Comparison of ENCODE assay signal across 2 cellular contexts in genomic region chr13:31927219-31927653, GRCh38.
TF ChIP-seq lines count a peak whose summit lies in the region.

No MANE protein-coding gene starts in this region.

TF ChIP-seq in GM23338, 12 proteins besides CTCF, POLR2A, EP300 and RAD21:
- TF ChIP-seq REST (IDR thresholded peaks at IDR 0.05; ENCODE audit: unreplicated experiment), result no peak
- TF ChIP-seq ZNF331 (CRISPR knock-in tag; IDR thresholded peaks at IDR 0.05; ENCODE audit: low read depth), result no peak
- no peak for TF ChIP-seq POLR2AphosphoS5 (IDR thresholded peaks at IDR 0.05; ENCODE audit: low read depth)
- no peak for TF ChIP-seq EZH2phosphoT487 (IDR thresholded peaks at IDR 0.05; ENCODE audit: unreplicated experiment)
- TF ChIP-seq JUNB (IDR thresholded peaks at IDR 0.05; ENCODE audit: unreplicated experiment), result no peak
TF ChIP-seq in GM23338: peak in this region for 0.

TF ChIP-seq in H1, 55 proteins besides CTCF, POLR2A, EP300 and RAD21 (continued from another document):
- TF ChIP-seq TBP (IDR thresholded peaks at IDR 0.05; ENCODE audit: low read depth, low read length) (no peak), SP2 (IDR thresholded peaks at IDR 0.05; ENCODE audit: low read length) (no peak), USF2 (IDR thresholded peaks at IDR 0.05; ENCODE audit: low read length) (no peak), KDM1A (IDR thresholded peaks at IDR 0.05; ENCODE audit: borderline replicate concordance, low read length) (no peak), POLR2AphosphoS5 (IDR thresholded peaks at IDR 0.05; ENCODE audit: low read depth, low read length) (no peak), BRCA1 (IDR thresholded peaks at IDR 0.05; ENCODE audit: low read depth, low read length) (no peak), CEBPB (IDR thresholded peaks at IDR 0.05; ENCODE audit: low read depth, low read length) (no peak), SP4 (IDR thresholded peaks at IDR 0.05; ENCODE audit: low read length) (no peak), HDAC2 (IDR thresholded peaks at IDR 0.05; ENCODE audit: borderline replicate concordance in 1 of 2, low read depth in 2 of 2, low read length in 2 of 2) (no peak)
